14 cellular contexts compared by ENCODE assay signal in genomic region chr7:44288811-44289340, GRCh38. TPM values are rescaled to one million over a fixed set of nuclear protein-coding genes. Genes with fewer than 3 reads are reported as not detected.
DNase-seq lines count a peak whose midpoint lies in the region; ATAC-seq and TF ChIP-seq lines count a peak whose summit lies in the region.
"Had no signal": no experiment of that assay in that cellular context is flagged by ENCODE, and none has a peak within 500 bp of the region (broad histone marks: within the 10 kb centered on the region; RNA-seq: fewer than 3 reads in every experiment).

No MANE protein-coding gene starts in this region.

- H3K27me3 Mint-ChIP-seq in activated naive CD4-positive, alpha-beta T cell treated with anti-CD3 and anti-CD28 coated beads, Interleukin-2, amount 10 ng/mL, durations not matched to agents 7 days and 5 days = peaks cover 38% of the 10 kb centered on the region
- peaks cover 5% of the 10 kb centered on the region for H3K27me3 Mint-ChIP-seq in T-helper 2 cell treated with Interferon-gamma antibody and Interleukin-4, amounts not matched to agents 5 μg/mL and 100 μg/mL, for 36 hours (ENCODE audit: low read depth)

- H3K36me3 Mint-ChIP-seq in activated naive CD4-positive, alpha-beta T cell treated with anti-CD3 and anti-CD28 coated beads, Interleukin-2, amount 10 ng/mL, durations not matched to agents 7 days and 5 days = no peaks in the 10 kb centered on the region
- no peaks in the 10 kb centered on the region for H3K36me3 Mint-ChIP-seq in T-helper 2 cell treated with Interferon-gamma antibody and Interleukin-4, amounts not matched to agents 5 μg/mL and 100 μg/mL, for 36 hours (ENCODE audit: low read depth)
- H3K36me3 Mint-ChIP-seq: natural killer cell treated with Interleukin-12 subunit alpha and Interleukin-12 subunit beta and Interleukin-15 and Interleukin-18, amount 100 ng/mL, for 72 hours had no signal

- peak; percentile 15 for DNase-seq in activated naive CD4-positive, alpha-beta T cell treated with anti-CD3 and anti-CD28 coated beads, Interleukin-2, amount 10 ng/mL, durations not matched to agents 7 days and 5 days
- no peak for DNase-seq in activated naive CD4-positive, alpha-beta T cell (lab: John Stamatoyannopoulos, UW)
- peak; percentile 3 to 47 (median 28) for DNase-seq in dorsolateral prefrontal cortex
- peak in 2 of 3 donors; percentile 10 to 36 for DNase-seq in mucosa of descending colon
- peak; percentile 34 for DNase-seq in ureter (ENCODE audit: low spot score)
- DNase-seq in anterior cingulate cortex (lab: John Stamatoyannopoulos, UW) = no peak
- DNase-seq in T-helper 2 cell treated with Interferon-gamma antibody and Interleukin-4, amounts not matched to agents 5 μg/mL and 100 μg/mL, for 36 hours (ENCODE audit: low spot score) = no peak
- DNase-seq: amniotic stem cell, hypothalamus, NCI-H1092 had no signal

- H3K27ac Mint-ChIP-seq in activated naive CD4-positive, alpha-beta T cell treated with anti-CD3 and anti-CD28 coated beads, Interleukin-2, amount 10 ng/mL, durations not matched to agents 7 days and 5 days = no peak overlapping the region
- no peak overlapping the region for H3K27ac Mint-ChIP-seq in T-helper 2 cell treated with Interferon-gamma antibody and Interleukin-4, amounts not matched to agents 5 μg/mL and 100 μg/mL, for 36 hours
- H3K27ac Mint-ChIP-seq: natural killer cell treated with Interleukin-12 subunit alpha and Interleukin-12 subunit beta and Interleukin-15 and Interleukin-18, amount 100 ng/mL, for 72 hours; stimulated activated naive CD8-positive, alpha-beta T cell treated with anti-CD3 and anti-CD28 coated beads, Interleukin-15, amount 100 ng/mL, for 72 hours had no signal

- H3K36me3 ChIP-seq in mucosa of descending colon (ENCODE audit: low read depth) = no peaks in the 10 kb centered on the region

- intact Hi-C loops in dorsolateral prefrontal cortex (cut with DNase I) = no loop called here
- intact Hi-C loops in mucosa of descending colon (cut with DNase I, micrococcal nuclease) = no loop called here

- H3K4me1 Mint-ChIP-seq in activated naive CD4-positive, alpha-beta T cell treated with anti-CD3 and anti-CD28 coated beads, Interleukin-2, amount 10 ng/mL, durations not matched to agents 7 days and 5 days = no peaks in the 10 kb centered on the region
- H3K4me1 Mint-ChIP-seq in T-helper 2 cell treated with Interferon-gamma antibody and Interleukin-4, amounts not matched to agents 5 μg/mL and 100 μg/mL, for 36 hours (ENCODE audit: low read depth) = no peaks in the 10 kb centered on the region
- H3K4me1 Mint-ChIP-seq: stimulated activated naive CD8-positive, alpha-beta T cell treated with anti-CD3 and anti-CD28 coated beads, Interleukin-15, amount 100 ng/mL, for 72 hours had no signal

- H3K27ac ChIP-seq in dorsolateral prefrontal cortex = peak overlapping the region in 28 of 59 donors; percentile 12 to 85 (median 48)

- no peak for TF ChIP-seq CTCF in dorsolateral prefrontal cortex (IDR thresholded peaks at IDR 0.05 in 54 of 56, conservative IDR thresholded peaks at IDR 0.05 in 2 of 56; ENCODE audit: low read depth in 1 of 56, partially characterized antibody in 56 of 56)
- no peak for TF ChIP-seq CTCF in mucosa of descending colon (IDR thresholded peaks at IDR 0.05)

- H3K4me3 Mint-ChIP-seq in activated naive CD4-positive, alpha-beta T cell treated with anti-CD3 and anti-CD28 coated beads, Interleukin-2, amount 10 ng/mL, durations not matched to agents 7 days and 5 days = no peak overlapping the region
- no peak overlapping the region for H3K4me3 Mint-ChIP-seq in T-helper 2 cell treated with Interferon-gamma antibody and Interleukin-4, amounts not matched to agents 5 μg/mL and 100 μg/mL, for 36 hours
- H3K4me3 Mint-ChIP-seq: natural killer cell treated with Interleukin-12 subunit alpha and Interleukin-12 subunit beta and Interleukin-15 and Interleukin-18, amount 100 ng/mL, for 72 hours; stimulated activated naive CD8-positive, alpha-beta T cell treated with anti-CD3 and anti-CD28 coated beads, Interleukin-15, amount 100 ng/mL, for 72 hours had no signal

- no peaks in the 10 kb centered on the region for H3K9me3 ChIP-seq in mucosa of descending colon

- H3K4me3 ChIP-seq in dorsolateral prefrontal cortex (peak overlapping the region in 2 of 59 donors; percentile 2 to 33), mucosa of descending colon (no peak overlapping the region)

- CTCF ChIA-PET in activated naive CD4-positive, alpha-beta T cell treated with anti-CD3 and anti-CD28 coated beads, Interleukin-2, amount 10 ng/mL, durations not matched to agents 7 days and 5 days (lab: Charles Lee) = no interaction called here

- ATAC-seq in mucosa of descending colon (no peak), GM18870 (IDR thresholded peaks at IDR 0.05; ENCODE audit: unreplicated experiment) (no peak)
- ATAC-seq: esophagus mucosa; stimulated activated naive CD8-positive, alpha-beta T cell treated with anti-CD3 and anti-CD28 coated beads, Interleukin-15, amount 100 ng/mL, for 72 hours had no signal

- no peaks in the 10 kb centered on the region for H3K9me3 Mint-ChIP-seq in activated naive CD4-positive, alpha-beta T cell treated with anti-CD3 and anti-CD28 coated beads, Interleukin-2, amount 10 ng/mL, durations not matched to agents 7 days and 5 days
- H3K9me3 Mint-ChIP-seq in T-helper 2 cell treated with Interferon-gamma antibody and Interleukin-4, amounts not matched to agents 5 μg/mL and 100 μg/mL, for 36 hours = no peaks in the 10 kb centered on the region
- H3K9me3 Mint-ChIP-seq: natural killer cell treated with Interleukin-12 subunit alpha and Interleukin-12 subunit beta and Interleukin-15 and Interleukin-18, amount 100 ng/mL, for 72 hours; stimulated activated naive CD8-positive, alpha-beta T cell treated with anti-CD3 and anti-CD28 coated beads, Interleukin-15, amount 100 ng/mL, for 72 hours had no signal

- no peaks in the 10 kb centered on the region for H3K27me3 ChIP-seq in dorsolateral prefrontal cortex

- H3K4me1 ChIP-seq in mucosa of descending colon (ENCODE audit: low read depth) = no peaks in the 10 kb centered on the region

RNA-seq across cellular contexts. Expression of gene CAMK2B, which starts 36.5 kb away (rescaled TPM):
- total RNA-seq in dorsolateral prefrontal cortex (100 to 1,000 TPM; 111 to 469 (median 313) TPM), mucosa of descending colon (1 to 10 TPM in 1 of 3 donors, under 1 TPM in 2; 0.35 to 2.2 (median 0.87) TPM), ureter (not detected)

Comparison
In these comparisons a context has a peak if more than half of its experiments do, and no peak if none do; other contexts are left out.
1. DNase-seq: peak in activated naive CD4-positive, alpha-beta T cell treated with anti-CD3 and anti-CD28 coated beads, Interleukin-2, amount 10 ng/mL, durations not matched to agents 7 days and 5 days (single experiment), dorsolateral prefrontal cortex (10 of 10), mucosa of descending colon (2 of 3) and ureter (single experiment); none in activated naive CD4-positive, alpha-beta T cell (0 of 4), anterior cingulate cortex (0 of 58) and T-helper 2 cell treated with Interferon-gamma antibody and Interleukin-4, amounts not matched to agents 5 μg/mL and 100 μg/mL, for 36 hours (single experiment).
2. RNA of gene CAMK2B, which starts 36.5 kb away (total RNA-seq): 111 to 469 TPM in dorsolateral prefrontal cortex; 0.35 to 2.2 TPM in mucosa of descending colon and not detected in ureter (single experiment); every median in the first group is over 10 times any median in the second.